ENCODE assay signal across 19 cellular contexts in genomic region chr4:113996599-113997177, GRCh38. TPM values are rescaled to one million over a fixed set of nuclear protein-coding genes. Genes with fewer than 3 reads are reported as not detected.
DNase-seq lines count a peak whose midpoint lies in the region; ATAC-seq and TF ChIP-seq lines count a peak whose summit lies in the region.
"Had no signal": no experiment of that assay in that cellular context is flagged by ENCODE, and none has a peak within 500 bp of the region (broad histone marks: within the 10 kb centered on the region; RNA-seq: fewer than 3 reads in every experiment).

No MANE protein-coding gene starts in this region.

- H3K4me2 ChIP-seq in skeletal muscle satellite cell (ENCODE audit: low read length) = peak overlapping the region; percentile 40

- CTCF ChIA-PET in activated CD8-positive, alpha-beta T cell treated with anti-CD3 and anti-CD28 coated beads for 36 hours (lab: Charles Lee) = no interaction called here
- CTCF ChIA-PET in activated CD8-positive, alpha-beta T cell treated with anti-CD3 and anti-CD28 coated beads, Interleukin-2, amount 10 ng/mL, durations not matched to agents 7 days and 5 days (lab: Charles Lee) = no interaction called here

- peaks cover 1% of the 10 kb centered on the region for H3K9me3 Mint-ChIP-seq in activated CD8-positive, alpha-beta T cell treated with anti-CD3 and anti-CD28 coated beads for 36 hours
- H3K9me3 Mint-ChIP-seq in activated CD8-positive, alpha-beta T cell treated with anti-CD3 and anti-CD28 coated beads, Interleukin-2, amount 10 ng/mL, durations not matched to agents 7 days and 5 days (ENCODE audit: insufficient read depth) = no peaks in the 10 kb centered on the region
- H3K9me3 Mint-ChIP-seq: activated T-cell treated with anti-CD3 and anti-CD28 coated beads, Interleukin-2, amount 50 U/mL, for 24 hours; central memory CD8-positive, alpha-beta T cell; effector memory CD8-positive, alpha-beta T cell had no signal

- H3K27ac ChIP-seq in epithelial cell of prostate (peak overlapping the region; percentile 68), substantia nigra (ENCODE audit: low read depth, low read length, poor library complexity, severe bottlenecking) (no peak overlapping the region)
- H3K27ac ChIP-seq: 22Rv1, SJCRH30, thoracic aorta had no signal

- no peak for TF ChIP-seq CTCF in activated CD8-positive, alpha-beta T cell treated with anti-CD3 and anti-CD28 coated beads for 36 hours (IDR thresholded peaks at IDR 0.05)
- no peak for TF ChIP-seq CTCF in lower leg skin (IDR thresholded peaks at IDR 0.05)

- no peaks in the 10 kb centered on the region for H3K9me3 ChIP-seq in skeletal muscle satellite cell (replicated peaks; ENCODE audit: low read length)
- H3K9me3 ChIP-seq: HAP-1, SJCRH30, thoracic aorta had no signal

- POLR2A ChIA-PET in activated CD8-positive, alpha-beta T cell treated with anti-CD3 and anti-CD28 coated beads for 36 hours (lab: Charles Lee) = no interaction called here
- POLR2A ChIA-PET in activated CD8-positive, alpha-beta T cell treated with anti-CD3 and anti-CD28 coated beads, Interleukin-2, amount 10 ng/mL, durations not matched to agents 7 days and 5 days (lab: Charles Lee) = no interaction called here

- peak; percentile 27 for ATAC-seq in activated CD8-positive, alpha-beta T cell treated with anti-CD3 and anti-CD28 coated beads for 36 hours
- ATAC-seq in activated CD8-positive, alpha-beta T cell treated with anti-CD3 and anti-CD28 coated beads, Interleukin-2, amount 10 ng/mL, durations not matched to agents 7 days and 5 days = no peak
- ATAC-seq: effector memory CD8-positive, alpha-beta T cell; sciatic nerve had no signal

- no peak overlapping the region for H3K4me3 Mint-ChIP-seq in activated CD8-positive, alpha-beta T cell treated with anti-CD3 and anti-CD28 coated beads for 36 hours
- no peak overlapping the region for H3K4me3 Mint-ChIP-seq in activated CD8-positive, alpha-beta T cell treated with anti-CD3 and anti-CD28 coated beads, Interleukin-2, amount 10 ng/mL, durations not matched to agents 7 days and 5 days
- H3K4me3 Mint-ChIP-seq: activated T-cell treated with anti-CD3 and anti-CD28 coated beads, Interleukin-2, amount 50 U/mL, for 24 hours; central memory CD8-positive, alpha-beta T cell; effector memory CD8-positive, alpha-beta T cell had no signal

- WGBS in lower leg skin, 2 donors = 70 to 86% methylated on average over 4 of the region's 4 CpGs

- H3K4me3 ChIP-seq in skeletal muscle satellite cell (ENCODE audit: low read length) (no peak overlapping the region), lower leg skin (ENCODE audit: low read depth, poor library complexity, severe bottlenecking) (no peak overlapping the region)
- H3K4me3 ChIP-seq: HAP-1, SJCRH30, thoracic aorta had no signal

- no peaks in the 10 kb centered on the region for H3K27me3 Mint-ChIP-seq in activated CD8-positive, alpha-beta T cell treated with anti-CD3 and anti-CD28 coated beads for 36 hours
- no peaks in the 10 kb centered on the region for H3K27me3 Mint-ChIP-seq in activated CD8-positive, alpha-beta T cell treated with anti-CD3 and anti-CD28 coated beads, Interleukin-2, amount 10 ng/mL, durations not matched to agents 7 days and 5 days (ENCODE audit: low read depth)
- H3K27me3 Mint-ChIP-seq: activated T-cell treated with anti-CD3 and anti-CD28 coated beads, Interleukin-2, amount 50 U/mL, for 24 hours; central memory CD8-positive, alpha-beta T cell; effector memory CD8-positive, alpha-beta T cell had no signal

- no peaks in the 10 kb centered on the region for H3K36me3 Mint-ChIP-seq in activated CD8-positive, alpha-beta T cell treated with anti-CD3 and anti-CD28 coated beads for 36 hours (ENCODE audit: low read depth)
- no peaks in the 10 kb centered on the region for H3K36me3 Mint-ChIP-seq in activated CD8-positive, alpha-beta T cell treated with anti-CD3 and anti-CD28 coated beads, Interleukin-2, amount 10 ng/mL, durations not matched to agents 7 days and 5 days (ENCODE audit: low read depth)

- TF ChIP-seq POLR2A in lower leg skin (IDR thresholded peaks at IDR 0.05) = no peak

- no peak for DNase-seq in activated CD8-positive, alpha-beta T cell treated with anti-CD3 and anti-CD28 coated beads for 36 hours
- no peak for DNase-seq in activated CD8-positive, alpha-beta T cell treated with anti-CD3 and anti-CD28 coated beads, Interleukin-2, amount 10 ng/mL, durations not matched to agents 7 days and 5 days
- DNase-seq in RKO (ENCODE audit: low spot score) = peak; percentile 69
- peak; percentile 73 for DNase-seq in epithelial cell of prostate (ENCODE audit: low read depth, low spot score)
- DNase-seq in substantia nigra (lab: John Stamatoyannopoulos, UW) = no peak
- DNase-seq in lower leg skin (ENCODE audit: low spot score in 2 of 2) = no peak
- DNase-seq in DMS79 treated with DMSO at 0.1 percent for 48 hours (lab: John Stamatoyannopoulos, UW) = no peak
- DNase-seq: activated T-cell treated with anti-CD3 and anti-CD28 coated beads, Interleukin-2, amount 50 U/mL, for 24 hours; effector memory CD8-positive, alpha-beta T cell; foreskin melanocyte; NCI-H2171; SJCRH30; stimulated activated CD4-positive, alpha-beta T cell treated with anti-CD3 and anti-CD28 coated beads, Interleukin-4, amount 100 ng/mL, for 1 hour had no signal

- H3K27me3 ChIP-seq in skeletal muscle satellite cell (ENCODE audit: control insufficient read depth, insufficient read depth, low read length) = no peaks in the 10 kb centered on the region
- H3K27me3 ChIP-seq: SJCRH30 had no signal

- no peaks in the 10 kb centered on the region for H3K36me3 ChIP-seq in skeletal muscle satellite cell (ENCODE audit: insufficient read depth, low read length)
- H3K36me3 ChIP-seq: HAP-1, SJCRH30, thoracic aorta had no signal

- no peak overlapping the region for H3K9ac ChIP-seq in skeletal muscle satellite cell (ENCODE audit: low read depth, low read length)

- H3K4me1 Mint-ChIP-seq in activated CD8-positive, alpha-beta T cell treated with anti-CD3 and anti-CD28 coated beads for 36 hours (ENCODE audit: low read depth) = peaks cover 8% of the 10 kb centered on the region
- no peaks in the 10 kb centered on the region for H3K4me1 Mint-ChIP-seq in activated CD8-positive, alpha-beta T cell treated with anti-CD3 and anti-CD28 coated beads, Interleukin-2, amount 10 ng/mL, durations not matched to agents 7 days and 5 days (ENCODE audit: low read depth)
- H3K4me1 Mint-ChIP-seq: central memory CD8-positive, alpha-beta T cell had no signal

- intact Hi-C loops in activated CD8-positive, alpha-beta T cell treated with anti-CD3 and anti-CD28 coated beads for 36 hours (cut with micrococcal nuclease) = no loop called here
- intact Hi-C loops in lower leg skin (cut with DNase I; ENCODE audit: low total_unique reads) = no loop called here

- no peak overlapping the region for H3K27ac Mint-ChIP-seq in activated CD8-positive, alpha-beta T cell treated with anti-CD3 and anti-CD28 coated beads for 36 hours
- H3K27ac Mint-ChIP-seq in activated CD8-positive, alpha-beta T cell treated with anti-CD3 and anti-CD28 coated beads, Interleukin-2, amount 10 ng/mL, durations not matched to agents 7 days and 5 days = no peak overlapping the region
- H3K27ac Mint-ChIP-seq: activated T-cell treated with anti-CD3 and anti-CD28 coated beads, Interleukin-2, amount 50 U/mL, for 24 hours had no signal

- H3K4me1 ChIP-seq in skeletal muscle satellite cell (ENCODE audit: control insufficient read depth, insufficient read depth, low read length) = peaks cover 20% of the 10 kb centered on the region
- H3K4me1 ChIP-seq: HAP-1, SJCRH30 had no signal

RNA-seq across cellular contexts. Expression of gene ARSJ, which starts 17.2 kb away (rescaled TPM):
- not detected for total RNA-seq in activated CD8-positive, alpha-beta T cell treated with anti-CD3 and anti-CD28 coated beads for 36 hours
- total RNA-seq in activated CD8-positive, alpha-beta T cell treated with anti-CD3 and anti-CD28 coated beads, Interleukin-2, amount 10 ng/mL, durations not matched to agents 7 days and 5 days = not detected
- total RNA-seq in skeletal muscle satellite cell (2012; rRNA removed) = 29.2 and 34.3 TPM in 2 replicates
- total RNA-seq in lower leg skin = 1 to 10 TPM in 3 of 4 donors, under 1 TPM in 1; 0.42 to 3.7 (median 1.6) TPM

Comparison
In these comparisons a context has a peak if more than half of its experiments do, and no peak if none do; other contexts are left out.
1. DNase-seq: peak in RKO (single experiment) and epithelial cell of prostate (single experiment); none in activated CD8-positive, alpha-beta T cell treated with anti-CD3 and anti-CD28 coated beads for 36 hours (single experiment), activated CD8-positive, alpha-beta T cell treated with anti-CD3 and anti-CD28 coated beads, Interleukin-2, amount 10 ng/mL, durations not matched to agents 7 days and 5 days (single experiment), substantia nigra (0 of 49), lower leg skin (0 of 2) and DMS79 treated with DMSO at 0.1 percent for 48 hours (single experiment).